In genomic region chr7:96709381-96710228, GRCh38 we compare ENCODE assay signal across 8 cellular contexts. TPM values are rescaled to one million over a fixed set of nuclear protein-coding genes. Genes with fewer than 3 reads are reported as not detected.
DNase-seq lines count a peak whose midpoint lies in the region; ATAC-seq lines count a peak whose summit lies in the region.

TSS of gene SEM1 (minus strand) at chr7:96709846. CDS start at chr7:96709763, 83 bp downstream.

- CTCF ChIA-PET in activated CD8-positive, alpha-beta T cell treated with anti-CD3 and anti-CD28 coated beads, Interleukin-2, amount 10 ng/mL, durations not matched to agents 7 days and 5 days (lab: Charles Lee), result no interaction called here

- peak within 1 kb of the TSS; percentile 97 to 99 (median 98) for H3K27ac Mint-ChIP-seq in CD4-positive, CD25-positive, alpha-beta regulatory T cell
- peak within 1 kb of the TSS; percentile 93 for H3K27ac Mint-ChIP-seq in activated CD8-positive, alpha-beta T cell treated with anti-CD3 and anti-CD28 coated beads, Interleukin-2, amount 10 ng/mL, durations not matched to agents 7 days and 5 days

- H3K36me3 ChIP-seq in CD4-positive, CD25-positive, alpha-beta regulatory T cell (ENCODE audit: control insufficient read depth, insufficient read depth, low read length), result no peaks in the 10 kb centered on the region
- H3K36me3 ChIP-seq in effector memory CD4-positive, alpha-beta T cell (ENCODE audit: control insufficient read depth, insufficient read depth, low read length), result no peaks in the 10 kb centered on the region

- peaks cover 2 to 18% of the 10 kb centered on the region in 2 experiments for H3K9me3 ChIP-seq in CD4-positive, CD25-positive, alpha-beta regulatory T cell (ENCODE audit: control insufficient read depth in 2 of 2, low read length in 2 of 2)
- H3K9me3 ChIP-seq in effector memory CD4-positive, alpha-beta T cell (ENCODE audit: control insufficient read depth, low read length), result no peaks in the 10 kb centered on the region

- H3K4me1 ChIP-seq in CD4-positive, CD25-positive, alpha-beta regulatory T cell (ENCODE audit: control insufficient read depth, insufficient read depth, low read length, poor library complexity, severe bottlenecking), result peaks cover 19% of the 10 kb centered on the region
- peaks cover 9% of the 10 kb centered on the region for H3K4me1 ChIP-seq in effector memory CD4-positive, alpha-beta T cell (ENCODE audit: control insufficient read depth, insufficient read depth, low read length, poor library complexity, severe bottlenecking)

- ATAC-seq in CD4-positive, CD25-positive, alpha-beta regulatory T cell (ENCODE audit: low read depth in 2 of 2), result peak; percentile 78 to 80
- ATAC-seq in GM19372 (IDR thresholded peaks at IDR 0.05; ENCODE audit: low read depth, unreplicated experiment) (peak; percentile 87), HG03558 (IDR thresholded peaks at IDR 0.05; ENCODE audit: extremely low read depth, unreplicated experiment) (peak; percentile 87)
- ATAC-seq in activated CD8-positive, alpha-beta T cell treated with anti-CD3 and anti-CD28 coated beads, Interleukin-2, amount 10 ng/mL, durations not matched to agents 7 days and 5 days, result peak; percentile 95

- peaks cover 0 to 14% (median 3%) of the 10 kb centered on the region in 7 donors for H3K9me3 Mint-ChIP-seq in CD4-positive, CD25-positive, alpha-beta regulatory T cell
- peaks cover 12% of the 10 kb centered on the region for H3K9me3 Mint-ChIP-seq in activated CD8-positive, alpha-beta T cell treated with anti-CD3 and anti-CD28 coated beads, Interleukin-2, amount 10 ng/mL, durations not matched to agents 7 days and 5 days (ENCODE audit: insufficient read depth)

- H3K4me3 Mint-ChIP-seq in CD4-positive, CD25-positive, alpha-beta regulatory T cell, result peak within 1 kb of the TSS; percentile 97 to 100 (median 98)
- peak within 1 kb of the TSS; percentile 91 for H3K4me3 Mint-ChIP-seq in activated CD8-positive, alpha-beta T cell treated with anti-CD3 and anti-CD28 coated beads, Interleukin-2, amount 10 ng/mL, durations not matched to agents 7 days and 5 days

- no peaks in the 10 kb centered on the region for H3K27me3 ChIP-seq in CD4-positive, CD25-positive, alpha-beta regulatory T cell (ENCODE audit: control insufficient read depth, insufficient read depth, low read length)
- H3K27me3 ChIP-seq in effector memory CD4-positive, alpha-beta T cell (replicated peaks; ENCODE audit: control insufficient read depth, insufficient read depth, low read length, poor library complexity, severe bottlenecking), result no peaks in the 10 kb centered on the region

- peak within 1 kb of the TSS; percentile 95 for H3K4me3 ChIP-seq in CD4-positive, CD25-positive, alpha-beta regulatory T cell (ENCODE audit: low read depth, low read length)
- peak within 1 kb of the TSS; percentile 87 for H3K4me3 ChIP-seq in effector memory CD4-positive, alpha-beta T cell (ENCODE audit: insufficient read depth, low read depth, low read length, poor library complexity, severe bottlenecking)

- peaks cover 7% of the 10 kb centered on the region for H3K27me3 Mint-ChIP-seq in CD4-positive, CD25-positive, alpha-beta regulatory T cell
- no peaks in the 10 kb centered on the region for H3K27me3 Mint-ChIP-seq in activated CD8-positive, alpha-beta T cell treated with anti-CD3 and anti-CD28 coated beads, Interleukin-2, amount 10 ng/mL, durations not matched to agents 7 days and 5 days (ENCODE audit: low read depth)

- peaks cover 21 to 53% (median 35%) of the 10 kb centered on the region in 4 donors for H3K4me1 Mint-ChIP-seq in CD4-positive, CD25-positive, alpha-beta regulatory T cell
- peaks cover 23% of the 10 kb centered on the region for H3K4me1 Mint-ChIP-seq in activated CD8-positive, alpha-beta T cell treated with anti-CD3 and anti-CD28 coated beads, Interleukin-2, amount 10 ng/mL, durations not matched to agents 7 days and 5 days (ENCODE audit: low read depth)

- peak; percentile 41 to 76 (median 54) for DNase-seq in CD4-positive, CD25-positive, alpha-beta regulatory T cell
- DNase-seq in NCI-H82 (lab: John Stamatoyannopoulos, UW), result peak; percentile 92
- peak; percentile 75 for DNase-seq in activated CD8-positive, alpha-beta T cell treated with anti-CD3 and anti-CD28 coated beads, Interleukin-2, amount 10 ng/mL, durations not matched to agents 7 days and 5 days
- DNase-seq in effector memory CD4-positive, alpha-beta T cell, result peak; percentile 27 to 38 (median 32)
- peak; percentile 91 to 93 for DNase-seq in lung microvascular endothelial cell (ENCODE audit: low read depth in 2 of 2)
- DNase-seq in stimulated activated CD4-positive, alpha-beta T cell treated with anti-CD3 and anti-CD28 coated beads, TNF-alpha, amount 100 ng/mL, for 48 hours (ENCODE audit: low read depth in 3 of 3), result peak; percentile 43 to 51 (median 46)

- peak within 1 kb of the TSS; percentile 70 for H3K27ac ChIP-seq in CD4-positive, CD25-positive, alpha-beta regulatory T cell (ENCODE audit: insufficient read depth, low read length, poor library complexity, severe bottlenecking)
- peak within 1 kb of the TSS; percentile 68 for H3K27ac ChIP-seq in effector memory CD4-positive, alpha-beta T cell (ENCODE audit: insufficient read depth, low read length, poor library complexity, severe bottlenecking)

- peaks cover 10% of the 10 kb centered on the region for H3K36me3 Mint-ChIP-seq in CD4-positive, CD25-positive, alpha-beta regulatory T cell
- peaks cover 24% of the 10 kb centered on the region for H3K36me3 Mint-ChIP-seq in activated CD8-positive, alpha-beta T cell treated with anti-CD3 and anti-CD28 coated beads, Interleukin-2, amount 10 ng/mL, durations not matched to agents 7 days and 5 days (ENCODE audit: low read depth)

- POLR2A ChIA-PET in activated CD8-positive, alpha-beta T cell treated with anti-CD3 and anti-CD28 coated beads, Interleukin-2, amount 10 ng/mL, durations not matched to agents 7 days and 5 days (lab: Charles Lee), result no interaction called here

RNA-seq across cellular contexts. Expression of gene SEM1, which starts in this region (rescaled TPM):
- total RNA-seq in CD4-positive, CD25-positive, alpha-beta regulatory T cell, result 20.4 TPM
- polyA plus RNA-seq in CD4-positive, CD25-positive, alpha-beta regulatory T cell, result 100 to 1,000 TPM; 128 to 202 (median 150) TPM
- 10 to 100 TPM; 41.5 to 52.1 TPM for total RNA-seq in activated CD8-positive, alpha-beta T cell treated with anti-CD3 and anti-CD28 coated beads, Interleukin-2, amount 10 ng/mL, durations not matched to agents 7 days and 5 days
- total RNA-seq in lung microvascular endothelial cell, result 67.8 and 82.9 TPM in 2 replicates

Comparison
In these comparisons a context has a peak if more than half of its experiments do, and no peak if none do; other contexts are left out.
1. Peak in every context shown above with its lines: DNase-seq, ATAC-seq, H3K4me3 ChIP-seq and H3K27ac ChIP-seq.
2. DNase-seq: peak in every context shown above with its lines; median percentile 92 in NCI-H82; 92 in lung microvascular endothelial cell; 75 in activated CD8-positive, alpha-beta T cell treated with anti-CD3 and anti-CD28 coated beads, Interleukin-2, amount 10 ng/mL, durations not matched to agents 7 days and 5 days; 54 in CD4-positive, CD25-positive, alpha-beta regulatory T cell; 46 in stimulated activated CD4-positive, alpha-beta T cell treated with anti-CD3 and anti-CD28 coated beads, TNF-alpha, amount 100 ng/mL, for 48 hours; 32 in effector memory CD4-positive, alpha-beta T cell.